ENCODE assay signal across 1 cellular context in genomic region chr2:46335966-46336436, GRCh38.
TF ChIP-seq lines count a peak whose summit lies in the region.

No MANE protein-coding gene starts in this region.

TF ChIP-seq in GM12878, 131 proteins besides CTCF, POLR2A, EP300 and RAD21 (continued from another document):
- TF ChIP-seq NFYA (IDR thresholded peaks at IDR 0.05; ENCODE audit: borderline replicate concordance, low read depth, low read length), result no peak
- TF ChIP-seq ZBTB11 (CRISPR knock-in tag; IDR thresholded peaks at IDR 0.05), result no peak
- no peak for TF ChIP-seq MXI1 (IDR thresholded peaks at IDR 0.05; ENCODE audit: low read depth, low read length)
